ENCODE assay signal across 16 cellular contexts in genomic region chr20:64169089-64169560, GRCh38. TPM values are rescaled to one million over a fixed set of nuclear protein-coding genes. Genes with fewer than 3 reads are reported as not detected.
DNase-seq lines count a peak whose midpoint lies in the region; ATAC-seq and TF ChIP-seq lines count a peak whose summit lies in the region.
"Had no signal": no experiment of that assay in that cellular context is flagged by ENCODE, and none has a peak within 500 bp of the region (broad histone marks: within the 10 kb centered on the region; RNA-seq: fewer than 3 reads in every experiment).

No MANE protein-coding gene starts in this region.

- no peaks in the 10 kb centered on the region for H3K4me1 Mint-ChIP-seq in activated T-cell treated with anti-CD3 and anti-CD28 coated beads, Interleukin-2, amount 50 U/mL, for 72 hours (ENCODE audit: low read depth)

- no peaks in the 10 kb centered on the region for H3K9me3 Mint-ChIP-seq in activated T-cell treated with anti-CD3 and anti-CD28 coated beads, Interleukin-2, amount 50 U/mL, for 72 hours
- H3K9me3 Mint-ChIP-seq: CD8-positive, alpha-beta T cell; H9 had no signal

- H3K36me3 Mint-ChIP-seq in activated T-cell treated with anti-CD3 and anti-CD28 coated beads, Interleukin-2, amount 50 U/mL, for 72 hours (ENCODE audit: insufficient read depth in 2 of 2) = no peaks in the 10 kb centered on the region
- H3K36me3 Mint-ChIP-seq: CD8-positive, alpha-beta T cell had no signal

- H3K27me3 ChIP-seq in SJCRH30 (peaks cover 37% of the 10 kb centered on the region), lower lobe of right lung (ENCODE audit: low read depth) (peaks cover 36% of the 10 kb centered on the region), smooth muscle cell (ENCODE audit: low read depth) (peaks cover 14% of the 10 kb centered on the region), right atrium auricular region (no peaks in the 10 kb centered on the region)

- peak overlapping the region; percentile 74 for H3K4me2 ChIP-seq in smooth muscle cell
- H3K4me2 ChIP-seq: BLaER1 treated with 17β-estradiol and CSF1 and Interleukin-3, amounts not matched to agents 10 nM and 100 nM had no signal

- no peaks in the 10 kb centered on the region for H3F3A ChIP-seq in smooth muscle cell (ENCODE audit: low read depth)

- DNase-seq in SJCRH30 (peak; percentile 75 to 82), cerebellar cortex (ENCODE audit: low spot score) (peak; percentile 16), lower lobe of right lung (peak; percentile 20), smooth muscle cell (lab: John Stamatoyannopoulos, UW; ENCODE audit: unreplicated experiment) (no peak), NCI-H1105 (lab: John Stamatoyannopoulos, UW) (no peak), right atrium auricular region (ENCODE audit: low spot score) (no peak)
- DNase-seq in activated T-cell treated with anti-CD3 and anti-CD28 coated beads, Interleukin-2, amount 50 U/mL, for 72 hours = no peak
- DNase-seq: Calu3; CD8-positive, alpha-beta T cell; DMS53; DND-41; GOT3; H9 had no signal

- H3K27ac Mint-ChIP-seq in activated T-cell treated with anti-CD3 and anti-CD28 coated beads, Interleukin-2, amount 50 U/mL, for 72 hours = no peak overlapping the region
- H3K27ac Mint-ChIP-seq: B cell; CD8-positive, alpha-beta T cell; H9 had no signal

- H3K36me3 ChIP-seq in SJCRH30 = no peaks in the 10 kb centered on the region
- no peaks in the 10 kb centered on the region for H3K36me3 ChIP-seq in lower lobe of right lung
- no peaks in the 10 kb centered on the region for H3K36me3 ChIP-seq in smooth muscle cell (ENCODE audit: low read depth)
- H3K36me3 ChIP-seq in right atrium auricular region = no peaks in the 10 kb centered on the region
- H3K36me3 ChIP-seq: BLaER1 treated with 17β-estradiol and CSF1 and Interleukin-3, amounts not matched to agents 10 nM and 100 nM had no signal

- H3K4me3 ChIP-seq in SJCRH30 (no peak overlapping the region), lower lobe of right lung (no peak overlapping the region), smooth muscle cell (no peak overlapping the region), right atrium auricular region (no peak overlapping the region)
- H3K4me3 ChIP-seq: BLaER1 treated with 17β-estradiol and CSF1 and Interleukin-3, amounts not matched to agents 10 nM and 100 nM; GM12878 had no signal

- no peak for TF ChIP-seq CTCF in lower lobe of right lung (IDR thresholded peaks at IDR 0.05)
- TF ChIP-seq CTCF in smooth muscle cell (IDR thresholded peaks at IDR 0.05; ENCODE audit: borderline replicate concordance, insufficient read depth, poor library complexity, severe bottlenecking) = no peak
- TF ChIP-seq CTCF in right atrium auricular region (IDR thresholded peaks at IDR 0.05) = no peak

- no peak overlapping the region for H2AFZ ChIP-seq in smooth muscle cell (ENCODE audit: low read depth)

- H3K9ac ChIP-seq in smooth muscle cell (ENCODE audit: low read depth) = no peak overlapping the region
- H3K9ac ChIP-seq: BLaER1 treated with 17β-estradiol and CSF1 and Interleukin-3, amounts not matched to agents 10 nM and 100 nM had no signal

- H3K4me1 ChIP-seq in SJCRH30 = 0 out of 2 replicates have a peak, but pooled peaks cover 4% of the 10 kb centered on the region
- H3K4me1 ChIP-seq in lower lobe of right lung = no peaks in the 10 kb centered on the region
- peaks cover 8% of the 10 kb centered on the region for H3K4me1 ChIP-seq in smooth muscle cell (ENCODE audit: low read depth)
- no peaks in the 10 kb centered on the region for H3K4me1 ChIP-seq in right atrium auricular region

- no peaks in the 10 kb centered on the region for H4K20me1 ChIP-seq in smooth muscle cell (ENCODE audit: low read depth)

- intact Hi-C loops in lower lobe of right lung (cut with DNase I) = no loop called here

- H3K9me3 ChIP-seq in SJCRH30 (replicated peaks) (no peaks in the 10 kb centered on the region), lower lobe of right lung (no peaks in the 10 kb centered on the region), smooth muscle cell (replicated peaks; ENCODE audit: low read depth) (no peaks in the 10 kb centered on the region), right atrium auricular region (no peaks in the 10 kb centered on the region)
- H3K9me3 ChIP-seq: BLaER1 treated with 17β-estradiol and CSF1 and Interleukin-3, amounts not matched to agents 10 nM and 100 nM had no signal

- H3K27ac ChIP-seq in SJCRH30 = no peak overlapping the region
- no peak overlapping the region for H3K27ac ChIP-seq in lower lobe of right lung
- peak overlapping the region; percentile 85 for H3K27ac ChIP-seq in smooth muscle cell (ENCODE audit: low read depth)
- no peak overlapping the region for H3K27ac ChIP-seq in right atrium auricular region
- H3K27ac ChIP-seq: BLaER1 treated with 17β-estradiol and CSF1 and Interleukin-3, amounts not matched to agents 10 nM and 100 nM had no signal

- ATAC-seq in lower lobe of right lung = no peak
- no peak for ATAC-seq in activated T-cell treated with anti-CD3 and anti-CD28 coated beads, Interleukin-2, amount 50 U/mL, for 72 hours (replicated peaks in 1 of 2)
- ATAC-seq: CD8-positive, alpha-beta T cell; GM12878 had no signal

- no peak overlapping the region for H3K4me3 Mint-ChIP-seq in activated T-cell treated with anti-CD3 and anti-CD28 coated beads, Interleukin-2, amount 50 U/mL, for 72 hours
- H3K4me3 Mint-ChIP-seq: B cell; CD8-positive, alpha-beta T cell; H9 had no signal

- peaks cover 44% of the 10 kb centered on the region for H3K27me3 Mint-ChIP-seq in activated T-cell treated with anti-CD3 and anti-CD28 coated beads, Interleukin-2, amount 50 U/mL, for 72 hours (ENCODE audit: low read depth)

- WGBS in smooth muscle cell (ENCODE audit: low lambda C conversion rate) = 94% methylated on average over 10 of the region's 10 CpGs

- H3K79me2 ChIP-seq in smooth muscle cell (ENCODE audit: low read depth) = no peaks in the 10 kb centered on the region

RNA-seq across cellular contexts. Expression of gene MYT1, which starts 4.9 kb away (rescaled TPM):
- total RNA-seq in SJCRH30 (2014; rRNA removed; shearing (Covaris generic)) = 0.10 TPM in 1 of 2 replicates, not detected in the other
- not detected for total RNA-seq in lower lobe of right lung
- total RNA-seq in smooth muscle cell = 0.09 TPM in 2 replicates
- polyA plus RNA-seq in smooth muscle cell = 0.05 TPM in 1 of 2 replicates, not detected in the other
- under 1 TPM; 0.12 to 0.23 TPM for total RNA-seq in activated T-cell treated with anti-CD3 and anti-CD28 coated beads, Interleukin-2, amount 50 U/mL, for 72 hours
- under 1 TPM in 1 of 2 donors, not detected in 1; 0.15 TPM for total RNA-seq in right atrium auricular region
- total RNA-seq: CD8-positive, alpha-beta T cell; GM12878 had no signal

Comparison
In these comparisons a context has a peak if more than half of its experiments do, and no peak if none do; other contexts are left out.
1. DNase-seq: peak in SJCRH30 (2 of 2), cerebellar cortex (single experiment) and lower lobe of right lung (single experiment); none in smooth muscle cell (single experiment), NCI-H1105 (single experiment), activated T-cell treated with anti-CD3 and anti-CD28 coated beads, Interleukin-2, amount 50 U/mL, for 72 hours (0 of 2) and right atrium auricular region (single experiment).